ENCODE assay signal across 8 cellular contexts in genomic region chr6:46419576-46420002, GRCh38.
DNase-seq lines count a peak whose midpoint lies in the region; ATAC-seq, FAIRE-seq and TF ChIP-seq lines count a peak whose summit lies in the region.

No MANE protein-coding gene starts in this region.

- POLR2A ChIA-PET in K562 (lab: Yijun Ruan, JAX) = no interaction called here

- WGBS in K562 (ENCODE audit: insufficient coverage, low coverage, missing lambda C conversion rate) = 3% methylated on average over 2 of the region's 2 CpGs
- 0 to 2% (median 0%) methylated on average over 2 of the region's 2 CpGs for WGBS in stomach, 5 donors

- no peak for TF ChIP-seq EP300 in K562 (IDR thresholded peaks at IDR 0.05; ENCODE audit: low read length)
- TF ChIP-seq EP300 in stomach (IDR thresholded peaks at IDR 0.05) = no peak

- no peak overlapping the region for H3K9ac ChIP-seq in K562 (ENCODE audit: insufficient read depth in 1 of 2, low read depth in 2 of 2, low read length in 2 of 2)

- TF ChIP-seq POLR2A in K562 (conservative IDR thresholded peaks at IDR 0.05) = no peak
- TF ChIP-seq POLR2A in stomach (IDR thresholded peaks at IDR 0.05) = no peak

- H4K20me1 ChIP-seq in K562 (replicated peaks; ENCODE audit: control insufficient read depth, insufficient read depth, low read length) = no peaks in the 10 kb centered on the region

- H3K36me3 ChIP-seq in K562 (ENCODE audit: control insufficient read depth, insufficient read depth, low read length) = no peaks in the 10 kb centered on the region
- no peaks in the 10 kb centered on the region for H3K36me3 ChIP-seq in stomach

- ATAC-seq in K562 (peak; percentile 76; the same call in 2 of the 3 replicates), HG02973 (IDR thresholded peaks at IDR 0.05; ENCODE audit: unreplicated experiment) (no peak), HG03457 (IDR thresholded peaks at IDR 0.05; ENCODE audit: unreplicated experiment) (no peak)

- H3K4me3 ChIP-seq in K562 (no peak overlapping the region), stomach (no peak overlapping the region)

- H3K4me2 ChIP-seq in K562 (ENCODE audit: insufficient read depth, low read length) = no peak overlapping the region

- H3K4me1 Mint-ChIP-seq in HFFc6 (ENCODE audit: low read depth) = peaks cover 6% of the 10 kb centered on the region; the same call in 1 of the 2 replicates

- CTCF ChIA-PET in K562 (lab: Yijun Ruan, JAX; ENCODE audit: low intra/inter-chr PET ratio) = interaction anchor here (0.7 to 2.3 kb wide), 4 partner anchors 207 to 628 kb away, joined by 3 to 19 read pairs (median 7); no protein-coding TSS in a partner anchor

- DNase-seq in DMS53 (lab: John Stamatoyannopoulos, UW) (peak; percentile 83), HFFc6 (peak; percentile 57), NCI-H82 (lab: John Stamatoyannopoulos, UW) (peak; percentile 79), K562 (ENCODE audit: extremely low read depth in 1 of 4, low spot score in 3 of 4) (peak; percentile 35 to 68 (median 44)), iPS-NIHi7 (ENCODE audit: extremely low spot score) (peak; percentile 56), stomach (peak; percentile 59)

- no TSS peak for BruUV-seq in K562 (replicated peaks; lab: Mats Ljungman, UMichigan)

- TF ChIP-seq CTCF in HFFc6 (IDR thresholded peaks at IDR 0.05) (peak; percentile 82; the same call in 1 of the 2 replicates), K562 (IDR thresholded peaks at IDR 0.05 in 2 of 3, conservative IDR thresholded peaks at IDR 0.05 in 1 of 3; ENCODE audit: insufficient read depth in 2 of 3, low read depth in 1 of 3, low read length in 3 of 3) (peak; percentile 58 to 86 (median 71)), stomach (IDR thresholded peaks at IDR 0.05) (peak in 5 of 7 experiments; percentile 53 to 70 (median 63))

- TF ChIP-seq RAD21 in K562 (CRISPR knock-in tag; conservative IDR thresholded peaks at IDR 0.05 in 1 of 2, IDR thresholded peaks at IDR 0.05 in 1 of 2) = peak; percentile 93 to 98

- H3K27me3 ChIP-seq in K562 (ENCODE audit: control insufficient read depth in 2 of 2, insufficient read depth in 2 of 2, low read length in 2 of 2) (no peaks in the 10 kb centered on the region), stomach (no peaks in the 10 kb centered on the region)

- no peak overlapping the region for H3K4me3 Mint-ChIP-seq in HFFc6

- no peaks in the 10 kb centered on the region for H3K9me1 ChIP-seq in K562 (ENCODE audit: control insufficient read depth, insufficient read depth, low read length)

- intact Hi-C loops in K562 (cut with micrococcal nuclease) (loop anchor here (1.0 to 5.0 kb wide), 6 partner anchors 73 to 628 kb away; partner anchors contain the start of gene RCAN2), stomach (cut with DNase I; ENCODE audit: low total_unique reads) (loop anchor here (10.0 kb wide), 1 partner anchor 205 kb away; no protein-coding TSS in a partner anchor)

- H3K9me3 ChIP-seq in K562 (replicated peaks; ENCODE audit: control insufficient read depth, insufficient read depth, low read depth, low read length) (no peaks in the 10 kb centered on the region), stomach (no peaks in the 10 kb centered on the region)

- H3K9me3 Mint-ChIP-seq in HFFc6 = no peaks in the 10 kb centered on the region; the same call in 1 of the 2 replicates

- H3K27ac Mint-ChIP-seq in HFFc6 = no peak overlapping the region

- H3K27me3 Mint-ChIP-seq in HFFc6 (ENCODE audit: insufficient read depth) = no peaks in the 10 kb centered on the region

- in situ Hi-C loops in K562 (cut with MboI) = loop anchor here (5.0 to 10.0 kb wide), 2 partner anchors 215 to 573 kb away; no protein-coding TSS in a partner anchor

- H2AFZ ChIP-seq in K562 (ENCODE audit: low read depth, low read length) = 0 out of 2 replicates have a peak overlapping the region, but pooled peaks have one; percentile 19

- H3K27ac ChIP-seq in K562 (ENCODE audit: extremely low read depth, low read depth, low read length) (no peak overlapping the region), stomach (no peak overlapping the region)

- no peaks in the 10 kb centered on the region for H3K4me1 ChIP-seq in K562 (replicated peaks in 1 of 2; ENCODE audit: control insufficient read depth in 2 of 2, insufficient read depth in 2 of 2, low read length in 2 of 2)
- H3K4me1 ChIP-seq in stomach = peaks cover 0 to 23% (median 0%) of the 10 kb centered on the region in 4 donors

- no peaks in the 10 kb centered on the region for H3K79me2 ChIP-seq in K562 (ENCODE audit: control insufficient read depth, insufficient read depth, low read length)

- no peaks in the 10 kb centered on the region for H3K36me3 Mint-ChIP-seq in HFFc6 (ENCODE audit: low read depth)

- peak; percentile 84 for FAIRE-seq in K562 (lab: Jason Lieb, UNC)

TF ChIP-seq in K562, 482 proteins besides CTCF, POLR2A, EP300 and RAD21:
- TF ChIP-seq SMC3 (conservative IDR thresholded peaks at IDR 0.05; ENCODE audit: insufficient read depth, low read depth, low read length) (peak; percentile 73), DEAF1 (CRISPR knock-in tag; IDR thresholded peaks at IDR 0.05) (peak; percentile 93), NONO (IDR thresholded peaks at IDR 0.05; ENCODE audit: low read depth in 2 of 2, low read length in 1 of 2) (no peak)
